ENCODE assay signal across 24 cellular contexts in the genomic region with DNA sequence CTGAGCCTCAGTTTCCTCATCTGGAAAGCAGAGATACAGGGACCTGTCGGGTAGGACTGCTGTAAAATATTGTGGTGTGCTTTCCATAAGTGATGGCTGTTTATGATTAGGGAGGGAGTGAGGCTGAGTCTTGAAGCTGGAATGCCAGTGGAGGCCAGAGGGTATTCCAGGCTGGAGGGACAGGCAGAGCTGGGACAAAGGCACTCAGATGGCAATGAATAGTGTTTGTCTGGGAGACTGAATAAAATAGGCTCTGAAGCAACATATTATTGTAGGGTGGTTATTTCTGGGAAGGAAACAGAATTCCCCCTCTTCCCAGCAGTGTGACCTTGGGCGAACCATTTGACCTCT.
DNase-seq lines count a peak whose midpoint lies in the region; ATAC-seq and TF ChIP-seq lines count a peak whose summit lies in the region.
"Had no signal": no experiment of that assay in that cellular context is flagged by ENCODE, and none has a peak within 500 bp of the region (broad histone marks: within the 10 kb centered on the region; RNA-seq: fewer than 3 reads in every experiment).

No MANE protein-coding gene starts in this region.

- H3K4me3 Mint-ChIP-seq in Caco-2 (ENCODE audit: unreplicated experiment) (peak overlapping the region; percentile 72), endodermal cell (peak overlapping the region; percentile 42), neural progenitor cell (peak overlapping the region; percentile 38), MCF 10A (ENCODE audit: unreplicated experiment) (no peak overlapping the region)
- no peak overlapping the region for H3K4me3 Mint-ChIP-seq in T-helper 2 cell treated with Interferon-gamma antibody and Interleukin-4, amounts not matched to agents 5 μg/mL and 100 μg/mL, for 36 hours
- H3K4me3 Mint-ChIP-seq: activated naive CD8-positive, alpha-beta T cell treated with anti-CD3 and anti-CD28 coated beads for 36 hours; CD14-positive monocyte; T-helper 17 cell had no signal

- BruUV-seq in Caco-2 (replicated peaks; lab: Mats Ljungman, UMichigan) (TSS peak; percentile 41), MCF 10A (replicated peaks; lab: Mats Ljungman, UMichigan) (no TSS peak)

- H3K27ac ChIP-seq in HUES6 (ENCODE audit: low read depth, low read length) (no peak overlapping the region), endodermal cell (ENCODE audit: low read depth, low read length) (no peak overlapping the region), neural progenitor cell (no peak overlapping the region)
- H3K27ac ChIP-seq: gastroesophageal sphincter, uterus, VCaP had no signal

- peaks cover 44% of the 10 kb centered on the region for H4K20me1 ChIP-seq in neural progenitor cell (ENCODE audit: low read depth)

- H3K4me3 ChIP-seq in Caco-2 (ENCODE audit: low read depth, low read length) (no peak overlapping the region), HUES6 (ENCODE audit: low read depth, low read length) (peak overlapping the region; percentile 41), endodermal cell (ENCODE audit: low read length) (no peak overlapping the region), neural progenitor cell (no peak overlapping the region)
- H3K4me3 ChIP-seq: gastroesophageal sphincter, K562, uterus had no signal

- no peak overlapping the region for H2AFZ ChIP-seq in neural progenitor cell (replicated peaks)

- no peak overlapping the region for H3K4me2 ChIP-seq in neural progenitor cell

- POLR2A ChIA-PET in Caco-2 (lab: Charles Lee) (interaction anchor here (1.4 to 1.6 kb wide), 2 partner anchors 62 to 609 kb away, joined by 7 to 9 read pairs; no protein-coding TSS in a partner anchor), MCF 10A (lab: Yijun Ruan, JAX) (interaction anchor here (0.9 kb wide), 1 partner anchor 23 kb away, joined by 3 read pairs; no protein-coding TSS in a partner anchor)

- peaks cover 22% of the 10 kb centered on the region for H3K4me1 Mint-ChIP-seq in Caco-2 (ENCODE audit: low read depth, unreplicated experiment)
- H3K4me1 Mint-ChIP-seq in endodermal cell: peaks cover 30% of the 10 kb centered on the region
- peaks cover 16% of the 10 kb centered on the region for H3K4me1 Mint-ChIP-seq in neural progenitor cell
- peaks cover 23% of the 10 kb centered on the region for H3K4me1 Mint-ChIP-seq in MCF 10A (ENCODE audit: insufficient read depth, unreplicated experiment)
- no peaks in the 10 kb centered on the region for H3K4me1 Mint-ChIP-seq in T-helper 2 cell treated with Interferon-gamma antibody and Interleukin-4, amounts not matched to agents 5 μg/mL and 100 μg/mL, for 36 hours (ENCODE audit: low read depth)
- H3K4me1 Mint-ChIP-seq: activated naive CD8-positive, alpha-beta T cell treated with anti-CD3 and anti-CD28 coated beads for 36 hours had no signal

- H3K9me3 ChIP-seq in Caco-2: no peaks in the 10 kb centered on the region
- peaks cover 1% of the 10 kb centered on the region; the same call in 1 of the 2 replicates for H3K9me3 ChIP-seq in HUES6 (ENCODE audit: control insufficient read depth, insufficient read depth, low read depth, low read length)
- peaks cover 2% of the 10 kb centered on the region for H3K9me3 ChIP-seq in endodermal cell (ENCODE audit: control insufficient read depth, low read length)
- H3K9me3 ChIP-seq in neural progenitor cell (ENCODE audit: low read depth): no peaks in the 10 kb centered on the region
- H3K9me3 ChIP-seq: uterus had no signal

- H3K9ac ChIP-seq in HUES6 (ENCODE audit: low read length) (no peak overlapping the region), endodermal cell (ENCODE audit: extremely low read depth, low read length, poor library complexity, severe bottlenecking) (no peak overlapping the region), neural progenitor cell (no peak overlapping the region)

- H3K27me3 ChIP-seq in Caco-2 (replicated peaks; ENCODE audit: control insufficient read depth, insufficient read depth, low read length) (no peaks in the 10 kb centered on the region), HUES6 (ENCODE audit: control insufficient read depth, insufficient read depth, low read length) (peaks cover 100% of the 10 kb centered on the region), endodermal cell (ENCODE audit: control insufficient read depth, insufficient read depth, low read length, poor library complexity, severe bottlenecking) (peaks cover 88% of the 10 kb centered on the region), neural progenitor cell (peaks cover 100% of the 10 kb centered on the region)
- H3K27me3 ChIP-seq: uterus had no signal

- 0 to 51% methylated on average over 1 to 2 of the region's 2 CpGs for WGBS in endodermal cell (ENCODE audit: insufficient coverage in 1 of 2, insufficient read length in 1 of 2), 2 experiments

- H3K9me3 Mint-ChIP-seq in Caco-2 (ENCODE audit: unreplicated experiment): no peaks in the 10 kb centered on the region
- H3K9me3 Mint-ChIP-seq in endodermal cell: peaks cover 3% of the 10 kb centered on the region
- H3K9me3 Mint-ChIP-seq in neural progenitor cell: peaks cover 1% of the 10 kb centered on the region
- no peaks in the 10 kb centered on the region for H3K9me3 Mint-ChIP-seq in MCF 10A (ENCODE audit: unreplicated experiment)
- no peaks in the 10 kb centered on the region for H3K9me3 Mint-ChIP-seq in T-helper 2 cell treated with Interferon-gamma antibody and Interleukin-4, amounts not matched to agents 5 μg/mL and 100 μg/mL, for 36 hours
- H3K9me3 Mint-ChIP-seq: activated naive CD8-positive, alpha-beta T cell treated with anti-CD3 and anti-CD28 coated beads for 36 hours; activated T-helper 2 cell treated with anti-CD3 and anti-CD28 coated beads, Interferon-gamma antibody, Interleukin-2, Interleukin-4, amounts not matched to agents 10 μg/mL and 5 μg/mL and 100 μg/mL, durations not matched to agents 14 hours and 24 hours and 36 hours had no signal

- no peaks in the 10 kb centered on the region for H3K79me2 ChIP-seq in neural progenitor cell (ENCODE audit: low read depth)

- TF ChIP-seq CTCF in Caco-2 (IDR thresholded peaks at IDR 0.05; ENCODE audit: insufficient read depth in 1 of 2, low read depth in 1 of 2, low read length in 1 of 2, severe bottlenecking in 1 of 2, unreplicated experiment in 1 of 2) (no peak), endodermal cell (conservative IDR thresholded peaks at IDR 0.05) (no peak), neural progenitor cell (IDR thresholded peaks at IDR 0.05) (no peak), MCF 10A (IDR thresholded peaks at IDR 0.05; ENCODE audit: unreplicated experiment) (no peak)

- H3K27me3 Mint-ChIP-seq in Caco-2 (ENCODE audit: insufficient read depth, unreplicated experiment) (no peaks in the 10 kb centered on the region), endodermal cell (ENCODE audit: insufficient read depth) (peaks cover 94% of the 10 kb centered on the region), neural progenitor cell (ENCODE audit: insufficient read depth, low read depth) (peaks cover 64% of the 10 kb centered on the region), MCF 10A (ENCODE audit: insufficient read depth, unreplicated experiment) (no peaks in the 10 kb centered on the region)
- no peaks in the 10 kb centered on the region for H3K27me3 Mint-ChIP-seq in T-helper 2 cell treated with Interferon-gamma antibody and Interleukin-4, amounts not matched to agents 5 μg/mL and 100 μg/mL, for 36 hours (ENCODE audit: low read depth)
- H3K27me3 Mint-ChIP-seq: activated naive CD8-positive, alpha-beta T cell treated with anti-CD3 and anti-CD28 coated beads for 36 hours had no signal

- ATAC-seq in left cardiac atrium: no peak
- ATAC-seq: gastroesophageal sphincter, K562, T-helper 17 cell had no signal

- peak overlapping the region; percentile 84 for H3K27ac Mint-ChIP-seq in Caco-2 (ENCODE audit: unreplicated experiment)
- no peak overlapping the region for H3K27ac Mint-ChIP-seq in endodermal cell
- H3K27ac Mint-ChIP-seq in neural progenitor cell: no peak overlapping the region
- H3K27ac Mint-ChIP-seq in MCF 10A (ENCODE audit: low read depth, unreplicated experiment): no peak overlapping the region
- H3K27ac Mint-ChIP-seq in T-helper 2 cell treated with Interferon-gamma antibody and Interleukin-4, amounts not matched to agents 5 μg/mL and 100 μg/mL, for 36 hours: no peak overlapping the region
- H3K27ac Mint-ChIP-seq: activated naive CD8-positive, alpha-beta T cell treated with anti-CD3 and anti-CD28 coated beads for 36 hours; activated T-helper 2 cell treated with anti-CD3 and anti-CD28 coated beads, Interferon-gamma antibody, Interleukin-2, Interleukin-4, amounts not matched to agents 10 μg/mL and 5 μg/mL and 100 μg/mL, durations not matched to agents 14 hours and 24 hours and 36 hours; CD14-positive monocyte; T-helper 17 cell had no signal

- CTCF ChIA-PET in Caco-2 (lab: Charles Lee): interaction anchor here (3.4 kb wide), 1 partner anchor 123 kb away, joined by 33 read pairs; no protein-coding TSS in a partner anchor
- CTCF ChIA-PET in MCF 10A (lab: Yijun Ruan, JAX): interaction anchor here (0.5 to 1.0 kb wide), 2 partner anchors 87 to 176 kb away, joined by 3 read pairs; no protein-coding TSS in a partner anchor

- H3K36me3 Mint-ChIP-seq in Caco-2 (ENCODE audit: insufficient read depth, unreplicated experiment) (peaks cover 6% of the 10 kb centered on the region), endodermal cell (ENCODE audit: low read depth) (no peaks in the 10 kb centered on the region), neural progenitor cell (no peaks in the 10 kb centered on the region), MCF 10A (ENCODE audit: insufficient read depth, unreplicated experiment) (no peaks in the 10 kb centered on the region)
- no peaks in the 10 kb centered on the region for H3K36me3 Mint-ChIP-seq in T-helper 2 cell treated with Interferon-gamma antibody and Interleukin-4, amounts not matched to agents 5 μg/mL and 100 μg/mL, for 36 hours (ENCODE audit: low read depth)
- H3K36me3 Mint-ChIP-seq: activated naive CD8-positive, alpha-beta T cell treated with anti-CD3 and anti-CD28 coated beads for 36 hours; CD14-positive monocyte had no signal

- intact Hi-C loops in Caco-2 (cut with micrococcal nuclease; ENCODE audit: unreplicated experiment) (loop anchor here (1.0 to 10.0 kb wide), 5 partner anchors 23 to 242 kb away; a partner anchor contains a TSS), left cardiac atrium (cut with DNase I) (loop anchor here in 1 of 2 donors (10.0 kb wide), 1 partner anchor 208 kb away; no protein-coding TSS in a partner anchor), MCF 10A (cut with micrococcal nuclease) (no loop called here)

- H3K4me1 ChIP-seq in Caco-2 (peaks cover 46% of the 10 kb centered on the region), HUES6 (ENCODE audit: control insufficient read depth, insufficient read depth, low read length) (peaks cover 12% of the 10 kb centered on the region), endodermal cell (ENCODE audit: control insufficient read depth, insufficient read depth, low read length) (peaks cover 18% of the 10 kb centered on the region), neural progenitor cell (peaks cover 7% of the 10 kb centered on the region)

- peaks cover 12% of the 10 kb centered on the region for H3F3A ChIP-seq in neural progenitor cell (ENCODE audit: low read depth)

- H3K36me3 ChIP-seq in Caco-2 (ENCODE audit: control insufficient read depth, insufficient read depth, low read length) (no peaks in the 10 kb centered on the region), HUES6 (ENCODE audit: control insufficient read depth, insufficient read depth, low read length) (no peaks in the 10 kb centered on the region), endodermal cell (ENCODE audit: control insufficient read depth, insufficient read depth, low read length) (no peaks in the 10 kb centered on the region), neural progenitor cell (no peaks in the 10 kb centered on the region)
- H3K36me3 ChIP-seq: gastroesophageal sphincter, uterus had no signal

- no peak for DNase-seq in Caco-2
- no peak for DNase-seq in endodermal cell
- DNase-seq in neural progenitor cell (ENCODE audit: low spot score): no peak
- DNase-seq in NK-92 treated with Interleukin-12 subunit alpha and Interleukin-12 subunit beta, amount 100 ng/mL, for 24 hours (lab: John Stamatoyannopoulos, UW): no peak
- DNase-seq in left cardiac atrium: no peak
- no peak for DNase-seq in MCF 10A (ENCODE audit: unreplicated experiment)
- DNase-seq in T-helper 2 cell treated with Interferon-gamma antibody and Interleukin-4, amounts not matched to agents 5 μg/mL and 100 μg/mL, for 36 hours (ENCODE audit: low spot score): no peak
- DNase-seq: activated CD4-positive, alpha-beta T cell treated with anti-CD3 and anti-CD28 coated beads, Interleukin-2, amount 50 U/mL, for 48 hours; activated CD8-positive, alpha-beta memory T cell treated with anti-CD3 and anti-CD28 coated beads, Interleukin-2, amount 50 U/mL, for 48 hours; activated naive CD8-positive, alpha-beta T cell treated with anti-CD3 and anti-CD28 coated beads for 36 hours; cerebellar nuclear complex; DMS 273 treated with DMSO at 0.1 percent for 48 hours; erythroblast; mesenchymal stem cell; NCI-H524 treated with DMSO at 0.1 percent for 48 hours; stimulated activated CD4-positive, alpha-beta T cell treated with anti-CD3 and anti-CD28 coated beads, Interleukin-1b, Interleukin-23, amount 100 ng/mL, for 48 hours; T-helper 17 cell; uterus had no signal

Comparison
In these comparisons a context has a peak if more than half of its experiments do, and no peak if none do; other contexts are left out.
1. H3K4me3 Mint-ChIP-seq: peak in Caco-2 (single experiment), endodermal cell (single experiment) and neural progenitor cell (single experiment); none in MCF 10A (single experiment) and T-helper 2 cell treated with Interferon-gamma antibody and Interleukin-4, amounts not matched to agents 5 μg/mL and 100 μg/mL, for 36 hours (single experiment).